In the genomic region with DNA sequence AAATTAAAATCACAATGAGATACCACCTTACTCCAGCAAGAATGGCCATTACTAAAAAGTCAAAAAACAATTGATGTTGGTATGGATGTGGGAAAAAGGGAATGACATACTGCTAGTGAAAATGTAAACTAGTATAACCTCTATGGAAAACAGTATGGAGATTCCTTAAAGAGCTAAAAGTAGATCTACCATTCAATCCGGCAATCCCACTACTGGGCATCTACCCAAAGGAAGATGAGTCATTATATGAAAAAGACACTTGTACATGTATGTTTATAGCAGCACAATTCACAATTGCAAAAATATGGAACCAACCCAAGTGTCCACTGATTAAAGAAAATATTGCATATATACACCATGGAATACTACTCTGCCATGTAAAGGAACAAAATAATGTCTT, we compare ENCODE assay signal across 21 cellular contexts. TPM values are rescaled to one million over a fixed set of nuclear protein-coding genes. Genes with fewer than 3 reads are reported as not detected.
"Had no signal": no experiment of that assay in that cellular context is flagged by ENCODE, and none has a peak within 500 bp of the region (broad histone marks: within the 10 kb centered on the region; RNA-seq: fewer than 3 reads in every experiment).

No MANE protein-coding gene starts in this region.

- FAIRE-seq: kidney had no signal

- ATAC-seq: effector memory CD8-positive, alpha-beta T cell; natural killer cell treated with Interleukin-12 subunit alpha and Interleukin-12 subunit beta and Interleukin-15 and Interleukin-18, amount 100 ng/mL, for 72 hours had no signal

- H3K4me1 ChIP-seq: left ventricle myocardium inferior, transverse colon had no signal

- H3K9me3 Mint-ChIP-seq: activated naive CD8-positive, alpha-beta T cell treated with anti-CD3 and anti-CD28 coated beads, Interleukin-2, amount 10 ng/mL, durations not matched to agents 7 days and 5 days; activated T-helper 1 cell treated with anti-CD3 and anti-CD28 coated beads, Interleukin-12 subunit alpha, Interleukin-12 subunit beta, Interleukin-2, Interleukin-4 antibody, amounts not matched to agents 30 ng/mL and 10 ng/mL and 1 ng/mL, durations not matched to agents 14 hours and 24 hours and 36 hours; effector memory CD8-positive, alpha-beta T cell; natural killer cell treated with Interleukin-12 subunit alpha and Interleukin-12 subunit beta and Interleukin-15 and Interleukin-18, amount 100 ng/mL, for 72 hours had no signal

- DNase-seq: activated CD4-positive, CD25-positive, alpha-beta regulatory T cell treated with anti-CD3 and anti-CD28 coated beads, Interleukin-2, amount 50 U/mL, for 72 hours; activated naive CD4-positive, alpha-beta T cell; activated naive CD8-positive, alpha-beta T cell treated with anti-CD3 and anti-CD28 coated beads, Interleukin-2, amount 10 ng/mL, durations not matched to agents 7 days and 5 days; dermis blood vessel endothelial cell; effector memory CD8-positive, alpha-beta T cell; hippocampal formation; kidney; left ventricle myocardium inferior; occipital lobe; stimulated activated CD4-positive, alpha-beta T cell treated with anti-CD3 and anti-CD28 coated beads, Interleukin-15, amount 100 ng/mL, for 24 hours; stimulated activated CD4-positive, alpha-beta T cell treated with anti-CD3 and anti-CD28 coated beads, Interleukin-4, amount 100 ng/mL, for 1 hour; stimulated activated naive CD4-positive, alpha-beta T cell; substantia nigra; T-helper 1 cell; T1000; transverse colon had no signal

- H3K9me3 ChIP-seq: left ventricle myocardium inferior, transverse colon had no signal

- H3K27ac Mint-ChIP-seq: activated naive CD8-positive, alpha-beta T cell treated with anti-CD3 and anti-CD28 coated beads, Interleukin-2, amount 10 ng/mL, durations not matched to agents 7 days and 5 days; activated T-helper 1 cell treated with anti-CD3 and anti-CD28 coated beads, Interleukin-12 subunit alpha, Interleukin-12 subunit beta, Interleukin-2, Interleukin-4 antibody, amounts not matched to agents 30 ng/mL and 10 ng/mL and 1 ng/mL, durations not matched to agents 14 hours and 24 hours and 36 hours; effector memory CD8-positive, alpha-beta T cell; memory B cell; natural killer cell treated with Interleukin-12 subunit alpha and Interleukin-12 subunit beta and Interleukin-15 and Interleukin-18, amount 100 ng/mL, for 72 hours had no signal

- H3K36me3 ChIP-seq: left ventricle myocardium inferior, transverse colon had no signal

- H3K36me3 Mint-ChIP-seq: activated naive CD8-positive, alpha-beta T cell treated with anti-CD3 and anti-CD28 coated beads, Interleukin-2, amount 10 ng/mL, durations not matched to agents 7 days and 5 days; memory B cell; natural killer cell treated with Interleukin-12 subunit alpha and Interleukin-12 subunit beta and Interleukin-15 and Interleukin-18, amount 100 ng/mL, for 72 hours had no signal

- H3K4me3 Mint-ChIP-seq: activated naive CD8-positive, alpha-beta T cell treated with anti-CD3 and anti-CD28 coated beads, Interleukin-2, amount 10 ng/mL, durations not matched to agents 7 days and 5 days; activated T-helper 1 cell treated with anti-CD3 and anti-CD28 coated beads, Interleukin-12 subunit alpha, Interleukin-12 subunit beta, Interleukin-2, Interleukin-4 antibody, amounts not matched to agents 30 ng/mL and 10 ng/mL and 1 ng/mL, durations not matched to agents 14 hours and 24 hours and 36 hours; effector memory CD8-positive, alpha-beta T cell; memory B cell; natural killer cell treated with Interleukin-12 subunit alpha and Interleukin-12 subunit beta and Interleukin-15 and Interleukin-18, amount 100 ng/mL, for 72 hours had no signal

- H3K27me3 ChIP-seq: transverse colon had no signal

- H3K4me1 Mint-ChIP-seq: memory B cell had no signal

- H3K4me3 ChIP-seq: left ventricle myocardium inferior, transverse colon had no signal

- H3K27ac ChIP-seq: epithelial cell of prostate, left ventricle myocardium inferior, transverse colon had no signal

RNA-seq across cellular contexts. Expression of gene SUSD4, which starts 37.2 kb away (rescaled TPM):
- total RNA-seq: activated CD8-positive, alpha-beta memory T cell treated with anti-CD3 and anti-CD28 coated beads for 36 hours; activated T-helper 1 cell treated with anti-CD3 and anti-CD28 coated beads, Interleukin-12 subunit alpha, Interleukin-12 subunit beta, Interleukin-2, Interleukin-4 antibody, amounts not matched to agents 30 ng/mL and 10 ng/mL and 1 ng/mL, durations not matched to agents 14 hours and 24 hours and 36 hours; natural killer cell treated with Interleukin-12 subunit alpha and Interleukin-12 subunit beta and Interleukin-15 and Interleukin-18, amount 100 ng/mL, for 72 hours had no signal
